ENCODE assay signal across 20 cellular contexts in the genomic region with DNA sequence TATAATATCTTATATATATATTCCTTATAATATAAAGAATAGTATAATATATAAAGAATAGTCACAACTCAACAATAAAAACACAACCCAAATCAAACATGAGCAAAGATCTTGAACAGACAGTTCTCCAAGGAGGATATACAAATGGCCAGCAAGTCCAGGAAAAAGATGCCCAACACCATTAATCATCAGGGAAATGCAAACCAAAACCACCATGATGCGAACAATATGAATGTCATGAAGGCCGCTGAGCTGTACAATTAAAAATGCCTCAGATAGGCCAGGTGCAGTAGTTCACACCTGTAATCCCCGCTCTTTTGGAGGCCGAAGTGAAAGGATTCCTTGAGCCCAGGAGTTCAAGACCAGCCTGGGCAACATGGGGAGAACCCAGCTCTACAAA.
"Had no signal": no experiment of that assay in that cellular context is flagged by ENCODE, and none has a peak within 500 bp of the region (broad histone marks: within the 10 kb centered on the region; RNA-seq: fewer than 3 reads in every experiment).

No MANE protein-coding gene starts in this region.

- H3K27me3 ChIP-seq: colonic mucosa, heart left ventricle, left lung, neural progenitor cell, ovary, right atrium auricular region, sigmoid colon had no signal

- H3K27ac Mint-ChIP-seq: natural killer cell treated with Interleukin-12 subunit alpha and Interleukin-12 subunit beta and Interleukin-15 and Interleukin-18, amount 100 ng/mL, for 72 hours; neural progenitor cell had no signal

- H3K4me1 Mint-ChIP-seq: neural progenitor cell had no signal

- H3K4me2 ChIP-seq: neural progenitor cell had no signal

- ATAC-seq: heart left ventricle; left lung; lower lobe of right lung; natural killer cell treated with Interleukin-12 subunit alpha and Interleukin-12 subunit beta and Interleukin-15 and Interleukin-18, amount 100 ng/mL, for 72 hours had no signal

- H3K9me3 ChIP-seq: colonic mucosa, heart left ventricle, left lung, lower lobe of right lung, ovary, right atrium auricular region, sigmoid colon had no signal

- H3K4me1 ChIP-seq: colonic mucosa, neural progenitor cell, sigmoid colon had no signal

- H3K36me3 Mint-ChIP-seq: natural killer cell treated with Interleukin-12 subunit alpha and Interleukin-12 subunit beta and Interleukin-15 and Interleukin-18, amount 100 ng/mL, for 72 hours; neural progenitor cell had no signal

- H2AFZ ChIP-seq: neural progenitor cell had no signal

- H3K36me3 ChIP-seq: colonic mucosa, heart left ventricle, left lung, lower lobe of right lung, neural progenitor cell, ovary, right atrium auricular region, sigmoid colon had no signal

- H3K9me3 Mint-ChIP-seq: natural killer cell treated with Interleukin-12 subunit alpha and Interleukin-12 subunit beta and Interleukin-15 and Interleukin-18, amount 100 ng/mL, for 72 hours; neural progenitor cell had no signal

- H3K27ac ChIP-seq: colonic mucosa, heart left ventricle, left lung, lower lobe of right lung, neural progenitor cell, ovary, right atrium auricular region, sigmoid colon had no signal

- H3K4me3 ChIP-seq: colonic mucosa, heart left ventricle, left lung, lower lobe of right lung, neural progenitor cell, ovary, right atrium auricular region, sigmoid colon had no signal

- DNase-seq: cerebellar nuclear complex; colonic mucosa; dermis blood vessel endothelial cell; heart left ventricle; hippocampal formation; kidney glomerular epithelial cell; left lung; lower lobe of right lung; mesenchymal stem cell; midbrain; nucleus accumbens; ovary; sigmoid colon; small intestine; stimulated activated CD4-positive, alpha-beta T cell treated with anti-CD3 and anti-CD28 coated beads, Interleukin-12 subunit alpha, Interleukin-12 subunit beta, amount 100 ng/mL, for 4 hours; stimulated activated CD4-positive, alpha-beta T cell treated with anti-CD3 and anti-CD28 coated beads, Interleukin-2, amount 100 ng/mL, for 48 hours; trophoblast cell had no signal

- H3K9ac ChIP-seq: neural progenitor cell had no signal

- H3K4me3 Mint-ChIP-seq: natural killer cell treated with Interleukin-12 subunit alpha and Interleukin-12 subunit beta and Interleukin-15 and Interleukin-18, amount 100 ng/mL, for 72 hours; neural progenitor cell had no signal
